Comparison of ENCODE assay signal across 8 cellular contexts in the genomic region with DNA sequence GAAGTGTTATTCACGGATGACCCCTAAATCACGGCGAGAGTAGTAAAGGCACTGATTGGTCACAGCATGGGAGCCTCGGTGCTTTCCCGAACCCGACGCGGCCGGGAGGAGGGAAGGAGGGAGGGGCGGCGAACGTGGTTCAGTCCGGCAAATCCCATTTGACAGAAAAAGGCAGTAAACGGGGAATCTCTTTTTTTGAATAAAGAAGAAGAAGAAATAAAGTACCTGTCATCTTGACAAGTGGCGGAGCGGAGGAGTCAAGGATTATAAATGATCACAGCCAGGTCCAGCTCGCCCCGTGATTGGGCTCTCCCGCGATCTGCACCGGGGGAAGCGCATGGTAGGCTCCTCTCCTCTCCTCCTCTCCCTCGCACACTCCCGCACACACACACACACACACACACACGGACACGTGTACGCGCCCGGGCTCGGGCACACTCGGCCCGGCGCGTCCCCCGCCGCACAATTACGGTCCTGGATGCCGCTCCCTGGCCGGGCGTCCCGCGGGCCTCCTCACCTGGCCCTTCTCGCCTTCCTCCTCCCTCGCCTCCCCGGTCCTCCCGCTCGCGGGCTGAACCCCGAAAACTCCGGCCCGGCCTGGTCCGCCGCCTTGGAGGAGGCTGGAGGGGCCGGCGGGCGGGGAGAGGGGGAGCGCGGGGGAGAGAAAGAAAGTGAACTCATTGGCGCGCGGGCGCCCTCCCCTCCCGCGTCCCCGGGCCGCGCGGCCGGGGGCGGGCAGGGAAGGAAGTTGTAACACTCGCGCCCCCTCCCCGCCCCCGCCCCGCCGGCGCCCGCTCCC.
DNase-seq lines count a peak whose midpoint lies in the region; FAIRE-seq and TF ChIP-seq lines count a peak whose summit lies in the region.

No MANE protein-coding gene starts in this region.

- peak overlapping the region; percentile 34 for H3K4me3 ChIP-seq in bronchial epithelial cell (ENCODE audit: low read depth, low read length)

- DNase-seq in D341Med (ENCODE audit: low spot score) (peak; percentile 77), H54 (ENCODE audit: insufficient read length, low spot score) (peak; percentile 46), NCI-H526 treated with DMSO at 0.1 percent for 48 hours (lab: John Stamatoyannopoulos, UW) (peak; percentile 14), bronchial epithelial cell (ENCODE audit: low read depth) (no peak), left kidney (ENCODE audit: low read depth, low spot score) (peak; percentile 95), stromal cell of bone marrow (ENCODE audit: low read depth) (peak; percentile 22), HuH-7.5 (ENCODE audit: low spot score) (no peak)
- no peak for DNase-seq in stimulated activated CD8-positive, alpha-beta memory T cell treated with anti-CD3 and anti-CD28 coated beads, Interleukin-4, amount 100 ng/mL, for 48 hours

- H3K36me3 ChIP-seq in bronchial epithelial cell (ENCODE audit: control insufficient read depth, insufficient read depth, low read length) = no peaks in the 10 kb centered on the region

- H3K27me3 ChIP-seq in bronchial epithelial cell (ENCODE audit: control insufficient read depth, insufficient read depth, low read length) = peaks cover 42% of the 10 kb centered on the region

- FAIRE-seq in H54 (lab: Jason Lieb, UNC) (no peak), bronchial epithelial cell (lab: Jason Lieb, UNC) (no peak)

- TF ChIP-seq POLR2A in H54 (IDR thresholded peaks at IDR 0.05; ENCODE audit: low read depth, low read length) = peak; percentile 46

- no peak for TF ChIP-seq CTCF in bronchial epithelial cell (IDR thresholded peaks at IDR 0.05; ENCODE audit: insufficient read depth, low read length, severe bottlenecking)

Comparison
In these comparisons a context has a peak if more than half of its experiments do, and no peak if none do; other contexts are left out.
1. DNase-seq: peak in D341Med (single experiment), H54 (single experiment), NCI-H526 treated with DMSO at 0.1 percent for 48 hours (single experiment), left kidney (single experiment) and stromal cell of bone marrow (single experiment); none in bronchial epithelial cell (single experiment), stimulated activated CD8-positive, alpha-beta memory T cell treated with anti-CD3 and anti-CD28 coated beads, Interleukin-4, amount 100 ng/mL, for 48 hours (single experiment) and HuH-7.5 (single experiment).